ENCODE assay signal across 1 cellular context in the genomic region with DNA sequence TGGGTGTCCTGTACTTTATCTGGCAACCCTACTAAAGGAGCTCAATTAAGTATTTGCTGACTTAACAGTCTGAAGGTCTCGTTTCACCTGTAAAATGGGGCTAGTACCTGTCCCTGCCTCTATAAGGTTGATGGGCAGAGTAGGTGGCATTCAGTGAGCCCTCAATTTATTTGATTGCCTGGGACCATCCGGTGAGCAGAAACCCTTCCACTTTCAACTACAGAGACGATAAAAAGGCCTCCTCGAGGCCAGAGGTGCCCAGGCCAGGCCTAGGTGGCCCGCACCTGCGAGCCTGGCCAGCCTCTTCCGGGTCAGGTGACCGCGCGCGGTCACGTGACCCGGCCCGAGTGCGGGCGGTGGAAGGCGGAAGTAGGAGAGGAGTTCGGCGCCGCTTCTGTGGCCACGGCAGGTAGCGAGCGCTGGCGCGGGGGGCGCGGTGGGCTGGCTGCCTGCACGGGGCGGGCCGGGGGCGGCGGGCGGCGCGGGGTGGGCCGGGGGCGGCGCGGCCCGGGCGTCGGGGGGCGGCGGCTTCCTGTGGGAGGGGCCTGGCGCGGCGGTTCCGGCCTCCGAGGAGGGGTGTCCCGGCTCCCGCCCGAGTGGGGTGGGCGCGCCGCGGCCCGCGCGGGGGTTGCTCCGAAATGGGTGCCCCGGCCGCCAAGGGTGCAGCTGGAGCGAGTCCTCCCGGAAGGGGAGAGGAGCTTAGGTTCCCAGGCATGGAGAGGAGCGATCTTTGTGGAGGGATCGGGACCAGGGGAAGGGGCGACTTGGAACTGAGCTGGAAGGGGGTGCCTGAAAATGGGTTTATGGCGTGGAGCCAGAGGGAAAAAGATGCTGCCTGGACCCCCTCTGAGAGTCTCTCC.
A peak's percentile ranks its signal among the peaks of the same experiment; 100 is the strongest.
TF ChIP-seq lines count a peak whose summit lies in the region.

Gene WWP2 (plus strand): TSS at position 350 of the 860 bp plus-strand sequence. CDS start 24,679 bp downstream, outside the sequence.

TF ChIP-seq in GM12878, 131 proteins besides CTCF, POLR2A, EP300 and RAD21 (continued from another document and continues in another):
- TF ChIP-seq SMARCA5 (IDR thresholded peaks at IDR 0.05) (peak; percentile 60; the same call in 1 of the 2 replicates), BCL11A (IDR thresholded peaks at IDR 0.05; ENCODE audit: low read depth, low read length) (no peak), YBX1 (IDR thresholded peaks at IDR 0.05) (no peak), YY1 (IDR thresholded peaks at IDR 0.05; ENCODE audit: low read depth, low read length) (0 out of 2 replicates have a peak, but pooled peaks have one; percentile 23), LARP7 (IDR thresholded peaks at IDR 0.05) (no peak), NBN (IDR thresholded peaks at IDR 0.05) (no peak; the same call in 1 of the 2 replicates), EGR1 (IDR thresholded peaks at IDR 0.05; ENCODE audit: borderline replicate concordance in 1 of 2, low read depth in 2 of 2, low read length in 2 of 2) (peak in 1 of 2 experiments; percentile 58; a peak in 2 of 3 replicates), POLR2AphosphoS5 (IDR thresholded peaks at IDR 0.05; ENCODE audit: low read length) (peak; percentile 77; the same call in 1 of the 2 replicates), CHD1 (IDR thresholded peaks at IDR 0.05; ENCODE audit: low read depth, low read length) (no peak), IRF4 (IDR thresholded peaks at IDR 0.05; ENCODE audit: low read depth, low read length) (no peak), SUPT20H (IDR thresholded peaks at IDR 0.05; ENCODE audit: borderline replicate concordance, control insufficient read depth, low read depth, low read length) (no peak), KLF5 (IDR thresholded peaks at IDR 0.05; ENCODE audit: partially characterized antibody) (peak; percentile 56), SMAD1 (IDR thresholded peaks at IDR 0.05; ENCODE audit: low read depth, partially characterized antibody) (peak; percentile 25), BHLHE40 (IDR thresholded peaks at IDR 0.05; ENCODE audit: borderline replicate concordance in 1 of 2, low read depth in 2 of 2, low read length in 1 of 2) (peak; percentile 95 to 99), ZNF24 (IDR thresholded peaks at IDR 0.05) (peak; percentile 49; the same call in 1 of the 2 replicates), MTA2 (IDR thresholded peaks at IDR 0.05; ENCODE audit: low read depth) (no peak), ZBED1 (IDR thresholded peaks at IDR 0.05; ENCODE audit: borderline replicate concordance) (peak; percentile 42; the same call in 1 of the 2 replicates), NFIC (IDR thresholded peaks at IDR 0.05; ENCODE audit: low read depth, low read length) (peak; percentile 74; the same call in 1 of the 2 replicates), SPI1 (IDR thresholded peaks at IDR 0.05; ENCODE audit: borderline replicate concordance, insufficient read depth, low read depth, low read length) (no peak), CBFB (IDR thresholded peaks at IDR 0.05; ENCODE audit: low read depth) (peak; percentile 62), BRCA1 (IDR thresholded peaks at IDR 0.05; ENCODE audit: low read depth, low read length) (no peak), ATF7 (IDR thresholded peaks at IDR 0.05; ENCODE audit: low read depth) (no peak), MEF2A (IDR thresholded peaks at IDR 0.05; ENCODE audit: insufficient read depth, low read depth, low read length) (0 out of 2 replicates have a peak, but pooled peaks have one; percentile 3), SMAD5 (IDR thresholded peaks at IDR 0.05; ENCODE audit: low read depth) (0 out of 2 replicates have a peak, but pooled peaks have one; percentile 6), SRF (IDR thresholded peaks at IDR 0.05; ENCODE audit: low read depth in 2 of 2, low read length in 2 of 2) (no peak), RBBP5 (conservative IDR thresholded peaks at IDR 0.05) (no peak), IRF3 (IDR thresholded peaks at IDR 0.05) (no peak), TCF12 (IDR thresholded peaks at IDR 0.05; ENCODE audit: low read depth, low read length) (peak; percentile 75), NFXL1 (IDR thresholded peaks at IDR 0.05; ENCODE audit: borderline replicate concordance) (no peak), USF1 (IDR thresholded peaks at IDR 0.05; ENCODE audit: borderline replicate concordance, extremely low read length, insufficient read depth, low read depth, low read length) (peak; percentile 98), ZNF384 (IDR thresholded peaks at IDR 0.05; ENCODE audit: borderline replicate concordance, low read depth, low read length) (no peak), RELA (IDR thresholded peaks at IDR 0.05; ENCODE audit: borderline replicate concordance, partially characterized antibody) (peak; percentile 30), RB1 (IDR thresholded peaks at IDR 0.05; ENCODE audit: borderline replicate concordance) (peak; percentile 77; the same call in 1 of the 2 replicates), SIX5 (IDR thresholded peaks at IDR 0.05; ENCODE audit: low read depth, low read length, severe bottlenecking) (peak; percentile 37), IKZF1 (conservative IDR thresholded peaks at IDR 0.05) (peak; percentile 48), POLR2AphosphoS2 (IDR thresholded peaks at IDR 0.05; ENCODE audit: low read depth, low read length) (peak; percentile 84), SIN3A (IDR thresholded peaks at IDR 0.05; ENCODE audit: low read depth, low read length) (peak; percentile 84), RELB (IDR thresholded peaks at IDR 0.05; ENCODE audit: low read depth) (peak; percentile 43; the same call in 1 of the 2 replicates), NRF1 (conservative IDR thresholded peaks at IDR 0.05; ENCODE audit: low read depth, low read length) (no peak), MYB (IDR thresholded peaks at IDR 0.05; ENCODE audit: borderline replicate concordance, low read depth, low read length) (no peak), RAD51 (IDR thresholded peaks at IDR 0.05) (peak; percentile 99), EZH2 (IDR thresholded peaks at IDR 0.05; ENCODE audit: borderline replicate concordance, control insufficient read depth, low read depth, low read length) (no peak)
- TF ChIP-seq, protein P1, sequence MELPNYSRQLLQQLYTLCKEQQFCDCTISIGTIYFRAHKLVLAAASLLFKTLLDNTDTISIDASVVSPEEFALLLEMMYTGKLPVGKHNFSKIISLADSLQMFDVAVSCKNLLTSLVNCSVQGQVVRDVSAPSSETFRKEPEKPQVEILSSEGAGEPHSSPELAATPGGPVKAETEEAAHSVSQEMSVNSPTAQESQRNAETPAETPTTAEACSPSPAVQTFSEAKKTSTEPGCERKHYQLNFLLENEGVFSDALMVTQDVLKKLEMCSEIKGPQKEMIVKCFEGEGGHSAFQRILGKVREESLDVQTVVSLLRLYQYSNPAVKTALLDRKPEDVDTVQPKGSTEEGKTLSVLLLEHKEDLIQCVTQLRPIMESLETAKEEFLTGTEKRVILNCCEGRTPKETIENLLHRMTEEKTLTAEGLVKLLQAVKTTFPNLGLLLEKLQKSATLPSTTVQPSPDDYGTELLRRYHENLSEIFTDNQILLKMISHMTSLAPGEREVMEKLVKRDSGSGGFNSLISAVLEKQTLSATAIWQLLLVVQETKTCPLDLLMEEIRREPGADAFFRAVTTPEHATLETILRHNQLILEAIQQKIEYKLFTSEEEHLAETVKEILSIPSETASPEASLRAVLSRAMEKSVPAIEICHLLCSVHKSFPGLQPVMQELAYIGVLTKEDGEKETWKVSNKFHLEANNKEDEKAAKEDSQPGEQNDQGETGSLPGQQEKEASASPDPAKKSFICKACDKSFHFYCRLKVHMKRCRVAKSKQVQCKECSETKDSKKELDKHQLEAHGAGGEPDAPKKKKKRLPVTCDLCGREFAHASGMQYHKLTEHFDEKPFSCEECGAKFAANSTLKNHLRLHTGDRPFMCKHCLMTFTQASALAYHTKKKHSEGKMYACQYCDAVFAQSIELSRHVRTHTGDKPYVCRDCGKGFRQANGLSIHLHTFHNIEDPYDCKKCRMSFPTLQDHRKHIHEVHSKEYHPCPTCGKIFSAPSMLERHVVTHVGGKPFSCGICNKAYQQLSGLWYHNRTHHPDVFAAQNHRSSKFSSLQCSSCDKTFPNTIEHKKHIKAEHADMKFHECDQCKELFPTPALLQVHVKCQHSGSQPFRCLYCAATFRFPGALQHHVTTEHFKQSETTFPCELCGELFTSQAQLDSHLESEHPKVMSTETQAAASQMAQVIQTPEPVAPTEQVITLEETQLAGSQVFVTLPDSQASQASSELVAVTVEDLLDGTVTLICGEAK (IDR thresholded peaks at IDR 0.05; ENCODE audit: borderline replicate concordance): peak; percentile 42; the same call in 1 of the 2 replicates
- TF ChIP-seq, protein P2, sequence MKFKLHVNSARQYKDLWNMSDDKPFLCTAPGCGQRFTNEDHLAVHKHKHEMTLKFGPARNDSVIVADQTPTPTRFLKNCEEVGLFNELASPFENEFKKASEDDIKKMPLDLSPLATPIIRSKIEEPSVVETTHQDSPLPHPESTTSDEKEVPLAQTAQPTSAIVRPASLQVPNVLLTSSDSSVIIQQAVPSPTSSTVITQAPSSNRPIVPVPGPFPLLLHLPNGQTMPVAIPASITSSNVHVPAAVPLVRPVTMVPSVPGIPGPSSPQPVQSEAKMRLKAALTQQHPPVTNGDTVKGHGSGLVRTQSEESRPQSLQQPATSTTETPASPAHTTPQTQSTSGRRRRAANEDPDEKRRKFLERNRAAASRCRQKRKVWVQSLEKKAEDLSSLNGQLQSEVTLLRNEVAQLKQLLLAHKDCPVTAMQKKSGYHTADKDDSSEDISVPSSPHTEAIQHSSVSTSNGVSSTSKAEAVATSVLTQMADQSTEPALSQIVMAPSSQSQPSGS (IDR thresholded peaks at IDR 0.05; ENCODE audit: low read length): no peak
- TF ChIP-seq, protein P3, sequence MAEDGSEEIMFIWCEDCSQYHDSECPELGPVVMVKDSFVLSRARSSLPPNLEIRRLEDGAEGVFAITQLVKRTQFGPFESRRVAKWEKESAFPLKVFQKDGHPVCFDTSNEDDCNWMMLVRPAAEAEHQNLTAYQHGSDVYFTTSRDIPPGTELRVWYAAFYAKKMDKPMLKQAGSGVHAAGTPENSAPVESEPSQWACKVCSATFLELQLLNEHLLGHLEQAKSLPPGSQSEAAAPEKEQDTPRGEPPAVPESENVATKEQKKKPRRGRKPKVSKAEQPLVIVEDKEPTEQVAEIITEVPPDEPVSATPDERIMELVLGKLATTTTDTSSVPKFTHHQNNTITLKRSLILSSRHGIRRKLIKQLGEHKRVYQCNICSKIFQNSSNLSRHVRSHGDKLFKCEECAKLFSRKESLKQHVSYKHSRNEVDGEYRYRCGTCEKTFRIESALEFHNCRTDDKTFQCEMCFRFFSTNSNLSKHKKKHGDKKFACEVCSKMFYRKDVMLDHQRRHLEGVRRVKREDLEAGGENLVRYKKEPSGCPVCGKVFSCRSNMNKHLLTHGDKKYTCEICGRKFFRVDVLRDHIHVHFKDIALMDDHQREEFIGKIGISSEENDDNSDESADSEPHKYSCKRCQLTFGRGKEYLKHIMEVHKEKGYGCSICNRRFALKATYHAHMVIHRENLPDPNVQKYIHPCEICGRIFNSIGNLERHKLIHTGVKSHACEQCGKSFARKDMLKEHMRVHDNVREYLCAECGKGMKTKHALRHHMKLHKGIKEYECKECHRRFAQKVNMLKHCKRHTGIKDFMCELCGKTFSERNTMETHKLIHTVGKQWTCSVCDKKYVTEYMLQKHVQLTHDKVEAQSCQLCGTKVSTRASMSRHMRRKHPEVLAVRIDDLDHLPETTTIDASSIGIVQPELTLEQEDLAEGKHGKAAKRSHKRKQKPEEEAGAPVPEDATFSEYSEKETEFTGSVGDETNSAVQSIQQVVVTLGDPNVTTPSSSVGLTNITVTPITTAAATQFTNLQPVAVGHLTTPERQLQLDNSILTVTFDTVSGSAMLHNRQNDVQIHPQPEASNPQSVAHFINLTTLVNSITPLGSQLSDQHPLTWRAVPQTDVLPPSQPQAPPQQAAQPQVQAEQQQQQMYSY (CRISPR knock-in tag; IDR thresholded peaks at IDR 0.05): peak; percentile 89
- TF ChIP-seq, protein P4, sequence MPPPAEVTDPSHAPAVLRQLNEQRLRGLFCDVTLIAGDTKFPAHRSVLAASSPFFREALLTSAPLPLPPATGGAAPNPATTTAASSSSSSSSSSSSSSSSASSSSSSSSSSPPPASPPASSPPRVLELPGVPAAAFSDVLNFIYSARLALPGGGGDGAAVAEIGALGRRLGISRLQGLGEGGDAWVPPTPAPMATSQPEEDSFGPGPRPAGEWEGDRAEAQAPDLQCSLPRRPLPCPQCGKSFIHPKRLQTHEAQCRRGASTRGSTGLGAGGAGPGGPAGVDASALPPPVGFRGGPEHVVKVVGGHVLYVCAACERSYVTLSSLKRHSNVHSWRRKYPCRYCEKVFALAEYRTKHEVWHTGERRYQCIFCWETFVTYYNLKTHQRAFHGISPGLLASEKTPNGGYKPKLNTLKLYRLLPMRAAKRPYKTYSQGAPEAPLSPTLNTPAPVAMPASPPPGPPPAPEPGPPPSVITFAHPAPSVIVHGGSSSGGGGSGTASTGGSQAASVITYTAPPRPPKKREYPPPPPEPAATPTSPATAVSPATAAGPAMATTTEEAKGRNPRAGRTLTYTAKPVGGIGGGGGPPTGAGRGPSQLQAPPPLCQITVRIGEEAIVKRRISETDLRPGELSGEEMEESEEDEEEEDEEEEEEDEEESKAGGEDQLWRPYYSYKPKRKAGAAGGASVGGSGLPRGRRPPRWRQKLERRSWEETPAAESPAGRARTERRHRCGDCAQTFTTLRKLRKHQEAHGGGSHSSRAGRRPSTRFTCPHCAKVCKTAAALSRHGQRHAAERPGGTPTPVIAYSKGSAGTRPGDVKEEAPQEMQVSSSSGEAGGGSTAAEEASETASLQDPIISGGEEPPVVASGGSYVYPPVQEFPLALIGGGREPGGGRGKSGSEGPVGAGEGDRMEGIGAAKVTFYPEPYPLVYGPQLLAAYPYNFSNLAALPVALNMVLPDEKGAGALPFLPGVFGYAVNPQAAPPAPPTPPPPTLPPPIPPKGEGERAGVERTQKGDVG (CRISPR knock-in tag; IDR thresholded peaks at IDR 0.05): peak; percentile 86
